Comparison of ENCODE assay signal across 26 cellular contexts in genomic region chr11:115631609-115632008, GRCh38.
"Had no signal": no experiment of that assay in that cellular context is flagged by ENCODE, and none has a peak within 500 bp of the region (broad histone marks: within the 10 kb centered on the region; RNA-seq: fewer than 3 reads in every experiment).

No MANE protein-coding gene starts in this region.

- H3K27ac ChIP-seq: stomach, suprapubic skin, testis, thoracic aorta, thyroid gland, tibial artery, tibial nerve, transverse colon, upper lobe of left lung, upper lobe of right lung, uterus, vagina had no signal

- H3K27me3 ChIP-seq: testis, thyroid gland, upper lobe of left lung, uterus, vagina had no signal

- ATAC-seq: stimulated activated effector memory CD8-positive, alpha-beta T cell treated with anti-CD3 and anti-CD28 coated beads, Interleukin-12 subunit alpha, Interleukin-12 subunit beta, amount 100 ng/mL, for 72 hours; stimulated activated memory B cell treated with anti-CD40 and anti-IgM and Interleukin-4, amounts not matched to agents 10 μg/mL and 1 μg/mL and 100 μg/mL, for 72 hours; stimulated activated naive B cell treated with anti-CD40 and anti-IgM and Interleukin-4, amounts not matched to agents 10 μg/mL and 1 μg/mL and 100 μg/mL, for 72 hours; stimulated activated naive CD8-positive, alpha-beta T cell treated with anti-CD3 and anti-CD28 coated beads, Interleukin-15, amount 100 ng/mL, for 72 hours; stimulated activated naive CD8-positive, alpha-beta T cell treated with anti-CD3 and anti-CD28 coated beads, Interleukin-15, Interleukin-2, amounts not matched to agents 100 U/mL and 50 U/mL, for 24 hours; upper lobe of right lung had no signal

- DNase-seq: stimulated activated CD4-positive, alpha-beta T cell treated with anti-CD3 and anti-CD28 coated beads, Interleukin-2, amount 100 ng/mL, for 48 hours; stimulated activated CD4-positive, alpha-beta T cell treated with anti-CD3 and anti-CD28 coated beads, Interleukin-4, amount 100 ng/mL, for 1 hour; stimulated activated CD4-positive, alpha-beta T cell treated with anti-CD3 and anti-CD28 coated beads, Interleukin-4, amount 100 ng/mL, for 24 hours; stimulated activated CD4-positive, alpha-beta T cell treated with anti-CD3 and anti-CD28 coated beads, Interleukin-4, amount 100 ng/mL, for 4 hours; stimulated activated CD8-positive, alpha-beta memory T cell treated with anti-CD3 and anti-CD28 coated beads, Interleukin-4, amount 100 ng/mL, for 48 hours; stimulated activated naive B cell treated with anti-CD40 and anti-IgM and Interleukin-4, amounts not matched to agents 10 μg/mL and 1 μg/mL and 100 μg/mL, for 72 hours; stimulated activated naive CD4-positive, alpha-beta T cell; stimulated activated naive CD4-positive, alpha-beta T cell treated with Interleukin-2 at 50 U/mL for 16 hours; stimulated activated naive CD8-positive, alpha-beta T cell treated with anti-CD3 and anti-CD28 coated beads, Interleukin-15, amount 100 ng/mL, for 72 hours; stimulated activated naive CD8-positive, alpha-beta T cell treated with anti-CD3 and anti-CD28 coated beads, Interleukin-15, Interleukin-2, amounts not matched to agents 100 U/mL and 50 U/mL, for 24 hours; stomach; substantia nigra; testis; thyroid gland; tibial artery; transverse colon; trophoblast cell; upper lobe of left lung; upper lobe of right lung; uterus had no signal

- H3K9me3 ChIP-seq: stomach, suprapubic skin, testis, thoracic aorta, thyroid gland, tibial artery, tibial nerve, transverse colon, upper lobe of left lung, upper lobe of right lung, uterus, vagina had no signal

- H3K4me3 ChIP-seq: stomach, suprapubic skin, testis, thoracic aorta, thyroid gland, tibial artery, tibial nerve, transverse colon, upper lobe of left lung, upper lobe of right lung, uterus, vagina had no signal

- H3K4me1 ChIP-seq: stomach, suprapubic skin, tibial artery, tibial nerve, transverse colon, upper lobe of left lung, upper lobe of right lung, uterus, vagina had no signal

- H3K36me3 ChIP-seq: stomach, suprapubic skin, thoracic aorta, thyroid gland, tibial artery, tibial nerve, transverse colon, upper lobe of left lung, upper lobe of right lung, uterus, vagina had no signal
